In the genomic region with DNA sequence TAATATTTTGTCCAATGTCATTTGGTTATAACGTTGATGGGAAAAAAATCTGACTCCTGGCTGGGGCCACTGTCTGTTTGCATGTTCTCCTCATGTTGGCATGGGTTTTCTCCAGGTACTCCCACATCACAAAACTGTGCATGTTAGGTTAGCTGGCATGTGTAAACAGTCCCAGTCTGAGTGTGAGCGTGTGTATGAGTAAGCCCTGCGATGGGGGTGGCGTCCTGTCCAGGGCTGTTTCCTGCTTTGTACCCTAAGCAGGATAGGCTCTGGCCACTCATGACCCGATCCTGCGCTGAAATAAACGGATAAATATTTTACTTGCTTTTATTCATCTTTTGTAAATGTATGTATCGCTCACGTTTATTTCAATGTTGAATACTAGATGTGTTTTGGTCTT, we compare ENCODE assay signal across 28 cellular contexts. TPM values are rescaled to one million over a fixed set of nuclear protein-coding genes. Genes with fewer than 3 reads are reported as not detected.
"Had no signal": no experiment of that assay in that cellular context is flagged by ENCODE, and none has a peak within 500 bp of the region (broad histone marks: within the 10 kb centered on the region; RNA-seq: fewer than 3 reads in every experiment).

No MANE protein-coding gene starts in this region.

- H3K27ac Mint-ChIP-seq: activated CD4-positive, alpha-beta T cell treated with anti-CD3 and anti-CD28 coated beads, Interleukin-2, amount 10 ng/mL, durations not matched to agents 7 days and 5 days; activated CD8-positive, alpha-beta T cell treated with anti-CD3 and anti-CD28 coated beads, Interleukin-2, amount 10 ng/mL, durations not matched to agents 7 days and 5 days; activated naive CD8-positive, alpha-beta T cell; activated T-helper 2 cell treated with anti-CD3 and anti-CD28 coated beads, Interferon-gamma antibody, Interleukin-2, Interleukin-4, amounts not matched to agents 10 μg/mL and 5 μg/mL and 100 μg/mL, durations not matched to agents 14 hours and 24 hours and 36 hours; endodermal cell; natural killer cell treated with Interleukin-12 subunit alpha and Interleukin-12 subunit beta and Interleukin-15 and Interleukin-18, amount 100 ng/mL, for 72 hours; progenitor cell of endocrine pancreas had no signal

- FAIRE-seq: astrocyte, colon had no signal

- DNase-seq: activated CD4-positive, alpha-beta T cell treated with anti-CD3 and anti-CD28 coated beads, Interleukin-2, amount 10 ng/mL, durations not matched to agents 7 days and 5 days; activated CD8-positive, alpha-beta T cell treated with anti-CD3 and anti-CD28 coated beads, Interleukin-2, amount 10 ng/mL, durations not matched to agents 7 days and 5 days; activated naive CD4-positive, alpha-beta T cell; adrenal gland; endodermal cell; heart right ventricle; kidney; mammary epithelial cell; midbrain; retina; stimulated activated CD4-positive, alpha-beta T cell treated with anti-CD3 and anti-CD28 coated beads, Interleukin-2, amount 100 ng/mL, for 48 hours; stimulated activated CD8-positive, alpha-beta memory T cell treated with anti-CD3 and anti-CD28 coated beads, Interleukin-4, amount 100 ng/mL, for 48 hours; stimulated activated naive CD4-positive, alpha-beta T cell; SW 1271; T-helper 17 cell; upper lobe of left lung had no signal

- H3K9me3 Mint-ChIP-seq: activated CD4-positive, alpha-beta T cell treated with anti-CD3 and anti-CD28 coated beads, Interleukin-2, amount 10 ng/mL, durations not matched to agents 7 days and 5 days; activated T-helper 2 cell treated with anti-CD3 and anti-CD28 coated beads, Interferon-gamma antibody, Interleukin-2, Interleukin-4, amounts not matched to agents 10 μg/mL and 5 μg/mL and 100 μg/mL, durations not matched to agents 14 hours and 24 hours and 36 hours; central memory CD8-positive, alpha-beta T cell; endodermal cell; natural killer cell treated with Interleukin-12 subunit alpha and Interleukin-12 subunit beta and Interleukin-15 and Interleukin-18, amount 100 ng/mL, for 72 hours had no signal

- H3K4me3 ChIP-seq: adrenal gland, heart right ventricle, thoracic aorta, upper lobe of left lung had no signal

- H3K27ac ChIP-seq: adrenal gland, heart right ventricle, thoracic aorta, upper lobe of left lung had no signal

- H3K27me3 ChIP-seq: adrenal gland, heart right ventricle, upper lobe of left lung had no signal

- H3K9me3 ChIP-seq: adrenal gland, heart right ventricle, thoracic aorta, upper lobe of left lung had no signal

- H3K4me3 Mint-ChIP-seq: activated CD4-positive, alpha-beta T cell treated with anti-CD3 and anti-CD28 coated beads, Interleukin-2, amount 10 ng/mL, durations not matched to agents 7 days and 5 days; activated CD8-positive, alpha-beta T cell treated with anti-CD3 and anti-CD28 coated beads, Interleukin-2, amount 10 ng/mL, durations not matched to agents 7 days and 5 days; activated naive CD8-positive, alpha-beta T cell; central memory CD8-positive, alpha-beta T cell; endodermal cell; natural killer cell treated with Interleukin-12 subunit alpha and Interleukin-12 subunit beta and Interleukin-15 and Interleukin-18, amount 100 ng/mL, for 72 hours; T-helper 17 cell had no signal

- ATAC-seq: activated CD4-positive, CD25-positive, alpha-beta regulatory T cell treated with anti-CD3 and anti-CD28 coated beads, Interleukin-2, amount 50 U/mL, for 24 hours; activated CD8-positive, alpha-beta T cell treated with anti-CD3 and anti-CD28 coated beads, Interleukin-2, amount 10 ng/mL, durations not matched to agents 7 days and 5 days; heart right ventricle; left lobe of liver; natural killer cell treated with Interleukin-12 subunit alpha and Interleukin-12 subunit beta and Interleukin-15 and Interleukin-18, amount 100 ng/mL, for 72 hours; T-helper 17 cell had no signal

RNA-seq across cellular contexts. Expression of a gene that starts 33.8 kb away (rescaled TPM):
- total RNA-seq: activated CD4-positive, alpha-beta T cell treated with anti-CD3 and anti-CD28 coated beads, Interleukin-2, amount 10 ng/mL, durations not matched to agents 7 days and 5 days; activated CD8-positive, alpha-beta T cell treated with anti-CD3 and anti-CD28 coated beads, Interleukin-2, amount 10 ng/mL, durations not matched to agents 7 days and 5 days; activated T-helper 2 cell treated with anti-CD3 and anti-CD28 coated beads, Interferon-gamma antibody, Interleukin-2, Interleukin-4, amounts not matched to agents 10 μg/mL and 5 μg/mL and 100 μg/mL, durations not matched to agents 14 hours and 24 hours and 36 hours; astrocyte; epithelial cell of proximal tubule; heart right ventricle; left lobe of liver; mammary epithelial cell; osteocyte; T-helper 17 cell; thoracic aorta; upper lobe of left lung had no signal
- polyA plus RNA-seq: heart right ventricle, mammary epithelial cell had no signal
